ENCODE assay signal across 8 cellular contexts in genomic region chr17:12789976-12790805, GRCh38. TPM values are rescaled to one million over a fixed set of nuclear protein-coding genes. Genes with fewer than 3 reads are reported as not detected.
DNase-seq lines count a peak whose midpoint lies in the region; ATAC-seq and TF ChIP-seq lines count a peak whose summit lies in the region.

No MANE protein-coding gene starts in this region.

- H3K4me3 ChIP-seq in ACC112 (ENCODE audit: low read depth, low read length), result peak overlapping the region; percentile 84
- H3K4me3 ChIP-seq in WI38 (ENCODE audit: low read depth, low read length), result peak overlapping the region; percentile 63
- peak overlapping the region; percentile 61 for H3K4me3 ChIP-seq in skeletal muscle cell (ENCODE audit: low read depth, low read length)

- H3K27ac ChIP-seq in ACC112 (ENCODE audit: low read depth, low read length), result no peak overlapping the region

- intact Hi-C loops in left ventricle myocardium superior (cut with micrococcal nuclease), result no loop called here

- peak overlapping the region; percentile 86 for H2AFZ ChIP-seq in ACC112 (ENCODE audit: low read length, unreplicated experiment)

- TF ChIP-seq CTCF in WI38 (IDR thresholded peaks at IDR 0.05; ENCODE audit: low read depth, low read length), result no peak

- no peaks in the 10 kb centered on the region for H3K79me2 ChIP-seq in ACC112 (ENCODE audit: control insufficient read depth, insufficient read depth, low read length, unreplicated experiment)

- ATAC-seq in GM21825 (IDR thresholded peaks at IDR 0.05; ENCODE audit: unreplicated experiment) (peak; percentile 6), left ventricle myocardium superior (peak; percentile 25), GM18502 (IDR thresholded peaks at IDR 0.05; ENCODE audit: poor library complexity, unreplicated experiment) (no peak)

- no peaks in the 10 kb centered on the region for H3K36me3 ChIP-seq in ACC112 (ENCODE audit: insufficient read depth, low read length)

- no peaks in the 10 kb centered on the region for H3K4me1 ChIP-seq in ACC112 (ENCODE audit: control insufficient read depth, insufficient read depth, low read length, unreplicated experiment)

- DNase-seq in left ventricle myocardium superior (no peak), skeletal muscle cell (ENCODE audit: low read depth) (no peak), foreskin melanocyte (no peak)
- DNase-seq in stimulated activated CD4-positive, alpha-beta T cell treated with anti-CD3 and anti-CD28 coated beads, Interleukin-4, amount 100 ng/mL, for 4 hours, result no peak

- H3K27me3 ChIP-seq in ACC112 (ENCODE audit: insufficient read depth, low read length), result peaks cover 60% of the 10 kb centered on the region

RNA-seq across cellular contexts. Expression of gene ARHGAP44, which starts 0.9 kb away (rescaled TPM):
- 9.9 TPM for total RNA-seq in left ventricle myocardium superior
